ENCODE assay signal across 8 cellular contexts in the genomic region with DNA sequence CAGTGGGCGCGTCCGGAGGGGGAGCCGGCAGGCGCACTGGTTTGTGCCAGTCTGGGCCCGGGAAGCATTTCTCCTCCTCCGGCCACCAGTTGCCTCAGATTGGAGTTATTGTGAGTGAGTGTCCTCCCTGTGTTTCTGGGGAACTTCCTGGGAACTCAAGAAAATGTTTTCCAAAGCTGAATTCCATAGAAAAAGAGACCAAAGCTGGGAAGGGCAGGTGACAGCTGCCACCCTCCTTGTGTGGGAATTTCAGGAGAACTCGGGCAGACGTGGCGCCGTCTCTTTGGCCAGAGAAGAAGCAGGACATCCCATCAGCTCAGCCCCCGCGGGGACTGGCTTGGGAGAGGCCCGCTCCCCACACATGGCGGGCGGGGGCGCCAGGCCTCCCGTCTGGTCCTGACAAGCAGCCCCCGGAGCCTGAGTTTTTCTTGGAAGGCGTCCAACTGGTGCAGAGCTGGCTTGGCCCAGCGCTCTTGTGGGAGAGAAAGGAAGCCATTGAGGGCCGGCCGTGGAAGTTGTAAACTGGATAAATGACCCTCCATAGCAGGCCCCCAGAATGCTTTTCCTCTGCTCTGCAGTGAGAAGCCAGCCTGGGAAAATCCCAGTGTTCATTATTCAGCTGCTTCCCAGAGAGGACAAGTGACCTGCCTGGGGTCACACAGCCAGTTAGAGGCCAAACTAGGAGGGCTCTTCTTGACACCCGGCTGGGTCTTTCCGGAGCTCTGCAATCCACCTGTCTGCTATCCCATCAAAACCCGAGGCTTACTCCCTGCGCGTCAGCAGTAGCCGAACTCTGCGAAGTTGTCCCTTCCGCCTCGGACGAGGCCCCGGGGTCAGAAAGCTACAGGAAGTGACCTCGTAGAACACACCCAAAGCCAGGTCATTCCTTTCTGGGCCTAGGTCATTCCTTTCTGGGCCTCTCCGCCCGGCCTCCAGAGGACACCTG. TPM values are rescaled to one million over a fixed set of nuclear protein-coding genes. Genes with fewer than 3 reads are reported as not detected.
DNase-seq lines count a peak whose midpoint lies in the region; ATAC-seq and TF ChIP-seq lines count a peak whose summit lies in the region.

No MANE protein-coding gene starts in this region.

- no peaks in the 10 kb centered on the region for H3K36me3 ChIP-seq in stomach smooth muscle (ENCODE audit: control insufficient read depth in 2 of 2, insufficient read depth in 2 of 2, low read length in 2 of 2)

- H3K4me1 ChIP-seq in stomach smooth muscle (ENCODE audit: control insufficient read depth, insufficient read depth, low read length): peaks cover 61% of the 10 kb centered on the region

- DNase-seq in NCI-H1092 (lab: John Stamatoyannopoulos, UW) (peak; percentile 30), cardiac fibroblast (ENCODE audit: low read depth in 2 of 2) (peak; percentile 40 to 87), left colon (peak in 1 of 2 donors; percentile 51), DMS79 treated with DMSO at 0.1 percent for 48 hours (lab: John Stamatoyannopoulos, UW) (no peak)
- no peak for DNase-seq in stimulated activated CD4-positive, alpha-beta T cell treated with anti-CD3 and anti-CD28 coated beads, Interleukin-4, amount 100 ng/mL, for 4 hours

- peak overlapping the region; percentile 42 to 57 for H3K9ac ChIP-seq in stomach smooth muscle (ENCODE audit: low read length in 2 of 2)

- peaks cover 0 to 7% of the 10 kb centered on the region in 2 donors for H3K9me3 ChIP-seq in stomach smooth muscle (ENCODE audit: control insufficient read depth in 2 of 2, low read length in 2 of 2)

- H3K4me3 ChIP-seq in cardiac fibroblast (replicated peaks in 1 of 2; ENCODE audit: low read depth in 2 of 2, low read length in 2 of 2) (no peak overlapping the region), stomach smooth muscle (ENCODE audit: low read length in 2 of 2) (peak overlapping the region; percentile 48 to 59)

- intact Hi-C loops in left colon (cut with DNase I, micrococcal nuclease): no loop called here

- H3K27ac ChIP-seq in stomach smooth muscle (ENCODE audit: low read length): peak overlapping the region; percentile 82

- no peak for TF ChIP-seq CTCF in cardiac fibroblast (IDR thresholded peaks at IDR 0.05; ENCODE audit: low read depth, low read length)

- H3K27me3 ChIP-seq in stomach smooth muscle (ENCODE audit: control insufficient read depth in 1 of 2, insufficient read depth in 2 of 2, low read length in 2 of 2): no peaks in the 10 kb centered on the region

- ATAC-seq in left colon (peak; percentile 18), HG03135 (IDR thresholded peaks at IDR 0.05; ENCODE audit: unreplicated experiment) (no peak), GM21528 (IDR thresholded peaks at IDR 0.05; ENCODE audit: low FRiP score, unreplicated experiment) (no peak)

RNA-seq across cellular contexts. Expression of gene GSE1, which starts 39.2 kb away (rescaled TPM):
- 100 to 1,000 TPM in 1 of 2 donors, 10 to 100 TPM in 1; 94.7 to 110 TPM for total RNA-seq in left colon

Comparison
In these comparisons a context has a peak if more than half of its experiments do, and no peak if none do; other contexts are left out.
1. DNase-seq: peak in NCI-H1092 (single experiment) and cardiac fibroblast (2 of 2); none in stimulated activated CD4-positive, alpha-beta T cell treated with anti-CD3 and anti-CD28 coated beads, Interleukin-4, amount 100 ng/mL, for 4 hours (0 of 2) and DMS79 treated with DMSO at 0.1 percent for 48 hours (single experiment).
2. H3K4me3 ChIP-seq: peak in stomach smooth muscle (2 of 2); none in cardiac fibroblast (0 of 2).